In the genomic region with DNA sequence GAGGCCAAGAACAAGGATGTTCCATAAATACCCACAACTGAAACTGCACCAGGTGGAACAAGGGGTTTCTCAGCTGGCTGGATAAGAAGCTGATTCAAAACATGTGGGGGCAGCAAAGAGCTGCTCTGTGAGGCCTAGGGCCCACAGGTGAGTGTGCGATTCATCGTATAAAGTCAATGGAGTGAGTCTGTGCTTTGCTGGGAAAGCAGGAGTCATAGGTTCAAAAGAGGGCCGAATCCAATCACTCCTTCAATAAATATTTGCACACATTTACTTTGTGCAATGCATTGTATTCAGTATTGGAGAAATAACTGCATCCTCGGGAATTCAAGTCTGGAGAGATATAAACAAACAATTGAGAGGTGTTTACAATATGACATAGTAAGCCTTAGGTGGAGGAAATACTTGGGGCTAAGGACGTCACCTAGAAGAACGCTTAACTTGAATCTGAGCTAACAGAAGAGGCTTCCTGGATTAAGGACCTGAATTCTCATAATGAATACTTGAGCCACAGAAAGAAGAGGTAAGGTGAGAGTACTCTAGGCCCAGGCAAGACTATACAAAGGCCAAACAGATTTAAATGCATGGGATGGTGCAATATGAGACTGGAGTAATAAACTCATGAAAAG, we compare ENCODE assay signal across 9 cellular contexts.
DNase-seq lines count a peak whose midpoint lies in the region; ATAC-seq and TF ChIP-seq lines count a peak whose summit lies in the region.
"Had no signal": no experiment of that assay in that cellular context is flagged by ENCODE, and none has a peak within 500 bp of the region (broad histone marks: within the 10 kb centered on the region; RNA-seq: fewer than 3 reads in every experiment).

No MANE protein-coding gene starts in this region.

- H3K4me1 Mint-ChIP-seq in T-helper 2 cell treated with Interferon-gamma antibody and Interleukin-4, amounts not matched to agents 5 μg/mL and 100 μg/mL, for 36 hours (ENCODE audit: low read depth), result no peaks in the 10 kb centered on the region

- no peak overlapping the region for H2AFZ ChIP-seq in Loucy (ENCODE audit: low read length)
- no peak overlapping the region for H2AFZ ChIP-seq in neural cell (ENCODE audit: low read depth, low read length)

- no peaks in the 10 kb centered on the region for H3K36me3 Mint-ChIP-seq in T-helper 2 cell treated with Interferon-gamma antibody and Interleukin-4, amounts not matched to agents 5 μg/mL and 100 μg/mL, for 36 hours (ENCODE audit: low read depth)

- no peak overlapping the region for H3K4me3 Mint-ChIP-seq in T-helper 2 cell treated with Interferon-gamma antibody and Interleukin-4, amounts not matched to agents 5 μg/mL and 100 μg/mL, for 36 hours

- no peaks in the 10 kb centered on the region for H3F3A ChIP-seq in Loucy (ENCODE audit: low read depth)
- H3F3A ChIP-seq in neural cell (ENCODE audit: insufficient read depth, low read length, poor library complexity, severe bottlenecking), result no peaks in the 10 kb centered on the region

- H3K79me2 ChIP-seq in Loucy (ENCODE audit: insufficient read depth, low read length) (no peaks in the 10 kb centered on the region), neural cell (replicated peaks; ENCODE audit: insufficient read depth, low read length) (no peaks in the 10 kb centered on the region)

- H3K9me3 Mint-ChIP-seq in T-helper 2 cell treated with Interferon-gamma antibody and Interleukin-4, amounts not matched to agents 5 μg/mL and 100 μg/mL, for 36 hours, result no peaks in the 10 kb centered on the region

- 88% methylated on average over 6 of the region's 6 CpGs for WGBS in suprapubic skin

- no peak overlapping the region for H3K27ac Mint-ChIP-seq in T-helper 2 cell treated with Interferon-gamma antibody and Interleukin-4, amounts not matched to agents 5 μg/mL and 100 μg/mL, for 36 hours

- H3K4me3 ChIP-seq in Loucy (ENCODE audit: low read length, poor library complexity, severe bottlenecking) (no peak overlapping the region), neural cell (ENCODE audit: low read length) (no peak overlapping the region), suprapubic skin (no peak overlapping the region)
- H3K4me3 ChIP-seq: SJCRH30 had no signal

- TF ChIP-seq RAD21 in neural cell (conservative IDR thresholded peaks at IDR 0.05), result peak; percentile 68

- H3K27me3 ChIP-seq in Loucy (ENCODE audit: insufficient read depth, low read length, poor library complexity, severe bottlenecking) (no peaks in the 10 kb centered on the region), neural cell (ENCODE audit: insufficient read depth, low read depth, low read length) (no peaks in the 10 kb centered on the region), suprapubic skin (no peaks in the 10 kb centered on the region)
- H3K27me3 ChIP-seq: SJCRH30 had no signal

- DNase-seq in cerebellar cortex (ENCODE audit: low spot score) (peak; percentile 10), suprapubic skin (ENCODE audit: low spot score in 2 of 2) (no peak), COLO829 (ENCODE audit: low spot score) (no peak)
- DNase-seq in T-helper 2 cell treated with Interferon-gamma antibody and Interleukin-4, amounts not matched to agents 5 μg/mL and 100 μg/mL, for 36 hours (ENCODE audit: low spot score), result no peak

- peaks cover 3% of the 10 kb centered on the region for H3K27me3 Mint-ChIP-seq in T-helper 2 cell treated with Interferon-gamma antibody and Interleukin-4, amounts not matched to agents 5 μg/mL and 100 μg/mL, for 36 hours (ENCODE audit: low read depth)

- no peak overlapping the region for H3K9ac ChIP-seq in Loucy (ENCODE audit: low read depth, low read length, poor library complexity, severe bottlenecking)
- no peak overlapping the region for H3K9ac ChIP-seq in neural cell (ENCODE audit: low read length)

- TF ChIP-seq EP300 in neural cell (conservative IDR thresholded peaks at IDR 0.05; ENCODE audit: poor library complexity, severe bottlenecking) (no peak), suprapubic skin (IDR thresholded peaks at IDR 0.05) (no peak)

- no peaks in the 10 kb centered on the region for H4K20me1 ChIP-seq in Loucy (ENCODE audit: insufficient read depth, low read length, poor library complexity, severe bottlenecking)
- no peaks in the 10 kb centered on the region for H4K20me1 ChIP-seq in neural cell (ENCODE audit: insufficient read depth)

- no peak overlapping the region for H3K27ac ChIP-seq in neural cell (ENCODE audit: low read length)
- H3K27ac ChIP-seq in suprapubic skin, result no peak overlapping the region
- H3K27ac ChIP-seq: SJCRH30 had no signal

- ATAC-seq in HG02938 (IDR thresholded peaks at IDR 0.05; ENCODE audit: unreplicated experiment), result no peak

- TF ChIP-seq POLR2A in suprapubic skin (IDR thresholded peaks at IDR 0.05), result no peak

- H3K36me3 ChIP-seq in Loucy (ENCODE audit: insufficient read depth, low read length) (no peaks in the 10 kb centered on the region), neural cell (ENCODE audit: insufficient read depth, low read length) (no peaks in the 10 kb centered on the region), suprapubic skin (no peaks in the 10 kb centered on the region)
- H3K36me3 ChIP-seq: SJCRH30 had no signal

- no peaks in the 10 kb centered on the region for H3K9me2 ChIP-seq in Loucy (replicated peaks; ENCODE audit: low read depth, low read length)
- no peaks in the 10 kb centered on the region for H3K9me2 ChIP-seq in neural cell (ENCODE audit: insufficient read depth, low read length)

- H3K4me1 ChIP-seq in Loucy (ENCODE audit: insufficient read depth, low read length, poor library complexity, severe bottlenecking) (no peaks in the 10 kb centered on the region), suprapubic skin (no peaks in the 10 kb centered on the region)
- H3K4me1 ChIP-seq: SJCRH30 had no signal

- no peaks in the 10 kb centered on the region for H3K9me3 ChIP-seq in Loucy (ENCODE audit: insufficient read depth, low read depth, low read length)
- no peaks in the 10 kb centered on the region for H3K9me3 ChIP-seq in neural cell (ENCODE audit: low read length)
- H3K9me3 ChIP-seq in suprapubic skin, result no peaks in the 10 kb centered on the region
- H3K9me3 ChIP-seq: SJCRH30 had no signal

- no peak overlapping the region for H3K4me2 ChIP-seq in Loucy (ENCODE audit: low read depth, low read length, poor library complexity, severe bottlenecking)
- H3K4me2 ChIP-seq in neural cell (ENCODE audit: low read length), result no peak overlapping the region

- TF ChIP-seq CTCF in GM12873 (IDR thresholded peaks at IDR 0.05; ENCODE audit: insufficient read depth, low read depth, low read length, missing control alignments) (peak; percentile 45), Loucy (conservative IDR thresholded peaks at IDR 0.05; ENCODE audit: low read length) (peak; percentile 54), neural cell (IDR thresholded peaks at IDR 0.05; ENCODE audit: poor library complexity, severe bottlenecking) (peak; percentile 54), suprapubic skin (IDR thresholded peaks at IDR 0.05) (no peak)

TF ChIP-seq in neural cell, 6 proteins besides CTCF, POLR2A, EP300 and RAD21:
- TF ChIP-seq SMC3 (conservative IDR thresholded peaks at IDR 0.05; ENCODE audit: poor library complexity) (peak; percentile 63), MXI1 (conservative IDR thresholded peaks at IDR 0.05; ENCODE audit: poor library complexity, severe bottlenecking) (no peak), TAF1 (IDR thresholded peaks at IDR 0.05; ENCODE audit: low read depth) (no peak), POLR2AphosphoS5 (IDR thresholded peaks at IDR 0.05) (no peak), EZH2 (IDR thresholded peaks at IDR 0.05; ENCODE audit: borderline replicate concordance, insufficient read depth, low read length, poor library complexity, severe bottlenecking) (no peak)
TF ChIP-seq in neural cell: peak in this region for 1.

Comparison
In these comparisons a context has a peak if more than half of its experiments do, and no peak if none do; other contexts are left out.
1. CTCF ChIP-seq: peak in GM12873 (single experiment), Loucy (single experiment) and neural cell (single experiment); none in suprapubic skin (0 of 2).